ENCODE assay signal across 1 cellular context in genomic region chr11:18698341-18699268, GRCh38.
TF ChIP-seq lines count a peak whose summit lies in the region.

A gene with protein sequence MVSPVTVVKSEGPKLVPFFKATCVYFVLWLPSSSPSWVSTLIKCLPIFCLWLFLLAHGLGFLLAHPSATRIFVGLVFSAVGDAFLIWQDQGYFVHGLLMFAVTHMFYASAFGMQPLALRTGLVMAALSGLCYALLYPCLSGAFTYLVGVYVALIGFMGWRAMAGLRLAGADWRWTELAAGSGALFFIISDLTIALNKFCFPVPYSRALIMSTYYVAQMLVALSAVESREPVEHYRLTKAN (plus strand): TSS chr11:18698779. CDS start chr11:18698887, 108 bp downstream.

TF ChIP-seq in WTC11, 78 proteins besides CTCF, POLR2A, EP300 and RAD21 (continued from another document):
- TF ChIP-seq, protein P1, sequence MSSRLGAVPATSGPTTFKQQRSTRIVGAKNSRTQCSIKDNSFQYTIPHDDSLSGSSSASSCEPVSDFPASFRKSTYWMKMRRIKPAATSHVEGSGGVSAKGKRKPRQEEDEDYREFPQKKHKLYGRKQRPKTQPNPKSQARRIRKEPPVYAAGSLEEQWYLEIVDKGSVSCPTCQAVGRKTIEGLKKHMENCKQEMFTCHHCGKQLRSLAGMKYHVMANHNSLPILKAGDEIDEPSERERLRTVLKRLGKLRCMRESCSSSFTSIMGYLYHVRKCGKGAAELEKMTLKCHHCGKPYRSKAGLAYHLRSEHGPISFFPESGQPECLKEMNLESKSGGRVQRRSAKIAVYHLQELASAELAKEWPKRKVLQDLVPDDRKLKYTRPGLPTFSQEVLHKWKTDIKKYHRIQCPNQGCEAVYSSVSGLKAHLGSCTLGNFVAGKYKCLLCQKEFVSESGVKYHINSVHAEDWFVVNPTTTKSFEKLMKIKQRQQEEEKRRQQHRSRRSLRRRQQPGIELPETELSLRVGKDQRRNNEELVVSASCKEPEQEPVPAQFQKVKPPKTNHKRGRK (CRISPR knock-in tag; IDR thresholded peaks at IDR 0.05; ENCODE audit: borderline replicate concordance), result no peak
- TF ChIP-seq ZSCAN18 (CRISPR knock-in tag; IDR thresholded peaks at IDR 0.05), result no peak
TF ChIP-seq in WTC11: peak in this region for 7.
